Comparison of ENCODE assay signal across 8 cellular contexts in genomic region chr3:128878556-128879124, GRCh38. TPM values are rescaled to one million over a fixed set of nuclear protein-coding genes. Genes with fewer than 3 reads are reported as not detected.
DNase-seq lines count a peak whose midpoint lies in the region; ATAC-seq and TF ChIP-seq lines count a peak whose summit lies in the region.

No MANE protein-coding gene starts in this region.

- H3K4ac ChIP-seq in mesenchymal stem cell (ENCODE audit: low read depth in 1 of 2, low read length in 2 of 2): peak overlapping the region; percentile 62 to 94

- peak overlapping the region; percentile 78 to 97 (median 94) for H3K27ac ChIP-seq in BLaER1 treated with 17β-estradiol and CSF1 and Interleukin-3, amounts not matched to agents 10 nM and 100 nM
- H3K27ac ChIP-seq in SU-DHL-6 (ENCODE audit: low read depth, low read length): peak overlapping the region; percentile 56
- H3K27ac ChIP-seq in effector memory CD4-positive, alpha-beta T cell (ENCODE audit: insufficient read depth, low read length, poor library complexity, severe bottlenecking): peak overlapping the region; percentile 96
- H3K27ac ChIP-seq in mesenchymal stem cell (ENCODE audit: low read length, poor library complexity, severe bottlenecking): peak overlapping the region; percentile 78
- H3K27ac ChIP-seq in testis: peak overlapping the region; percentile 90 to 96

- H2AK5ac ChIP-seq in mesenchymal stem cell (ENCODE audit: low read length, severe bottlenecking): peak overlapping the region; percentile 46

- intact Hi-C loops in testis (cut with DNase I; ENCODE audit: low total_unique reads): no loop called here

- ATAC-seq in GM18519 (IDR thresholded peaks at IDR 0.05; ENCODE audit: low FRiP score, unreplicated experiment): peak; percentile 2
- ATAC-seq in HG03575 (IDR thresholded peaks at IDR 0.05; ENCODE audit: extremely low read depth, insufficient number of reproducible peaks, low FRiP score, unreplicated experiment): peak; percentile 18

- no peak for TF ChIP-seq POLR2A in testis (IDR thresholded peaks at IDR 0.05)

- H2AFZ ChIP-seq in SU-DHL-6 (ENCODE audit: low read depth, low read length, severe bottlenecking): peak overlapping the region; percentile 37
- H2AFZ ChIP-seq in mesenchymal stem cell (ENCODE audit: low read depth, low read length): no peak overlapping the region

- H3K79me1 ChIP-seq in mesenchymal stem cell (replicated peaks; ENCODE audit: low read length, poor library complexity, severe bottlenecking): peaks cover 20% of the 10 kb centered on the region

- peaks cover 0 to 16% (median 2%) of the 10 kb centered on the region in 11 experiments; a peak in 10 of 22 replicates for H4K20me1 ChIP-seq in BLaER1 treated with 17β-estradiol and CSF1 and Interleukin-3, amounts not matched to agents 10 nM and 100 nM
- no peaks in the 10 kb centered on the region for H4K20me1 ChIP-seq in SU-DHL-6 (ENCODE audit: low read depth, low read length)

- peak overlapping the region in 1 of 2 experiments; percentile 91 for H3K18ac ChIP-seq in mesenchymal stem cell (ENCODE audit: low read depth in 1 of 2, low read length in 2 of 2)

- no peaks in the 10 kb centered on the region for H3K9me2 ChIP-seq in SU-DHL-6 (replicated peaks; ENCODE audit: insufficient read depth, low read length)

- in situ Hi-C loops in GM13976 (cut with MboI; ENCODE audit: low sequenced_read_pairs, unreplicated experiment): no loop called here

- no peak overlapping the region for H4K91ac ChIP-seq in mesenchymal stem cell (ENCODE audit: low read length)

- H3K4me1 ChIP-seq in BLaER1 treated with 17β-estradiol and CSF1 and Interleukin-3, amounts not matched to agents 10 nM and 100 nM: peaks cover 41 to 56% (median 46%) of the 10 kb centered on the region in 10 experiments
- H3K4me1 ChIP-seq in effector memory CD4-positive, alpha-beta T cell (ENCODE audit: control insufficient read depth, insufficient read depth, low read length, poor library complexity, severe bottlenecking): peaks cover 22% of the 10 kb centered on the region
- H3K4me1 ChIP-seq in mesenchymal stem cell (ENCODE audit: control insufficient read depth, insufficient read depth, low read depth, low read length): peaks cover 9% of the 10 kb centered on the region
- peaks cover 25% of the 10 kb centered on the region for H3K4me1 ChIP-seq in testis

- no peak overlapping the region for H3K14ac ChIP-seq in mesenchymal stem cell (ENCODE audit: low read length in 2 of 2)

- no peaks in the 10 kb centered on the region for H3K9me3 ChIP-seq in BLaER1 treated with 17β-estradiol and CSF1 and Interleukin-3, amounts not matched to agents 10 nM and 100 nM (replicated peaks in 1 of 11)
- H3K9me3 ChIP-seq in SU-DHL-6 (ENCODE audit: insufficient read depth, low read length): no peaks in the 10 kb centered on the region
- H3K9me3 ChIP-seq in effector memory CD4-positive, alpha-beta T cell (ENCODE audit: control insufficient read depth, low read length): no peaks in the 10 kb centered on the region
- no peaks in the 10 kb centered on the region for H3K9me3 ChIP-seq in mesenchymal stem cell (ENCODE audit: control insufficient read depth, low read length)
- H3K9me3 ChIP-seq in testis: no peaks in the 10 kb centered on the region

- H3K27me3 ChIP-seq in BLaER1 treated with 17β-estradiol and CSF1 and Interleukin-3, amounts not matched to agents 10 nM and 100 nM: no peaks in the 10 kb centered on the region
- H3K27me3 ChIP-seq in SU-DHL-6 (ENCODE audit: low read length) (no peaks in the 10 kb centered on the region), mesenchymal stem cell (ENCODE audit: control insufficient read depth in 1 of 2, insufficient read depth in 1 of 2, low read length in 2 of 2) (peaks cover 0 to 14% of the 10 kb centered on the region in 2 experiments), testis (no peaks in the 10 kb centered on the region)
- no peaks in the 10 kb centered on the region for H3K27me3 ChIP-seq in effector memory CD4-positive, alpha-beta T cell (replicated peaks; ENCODE audit: control insufficient read depth, insufficient read depth, low read length, poor library complexity, severe bottlenecking)

- peak overlapping the region; percentile 60 for H2BK5ac ChIP-seq in mesenchymal stem cell (ENCODE audit: low read depth, low read length, poor library complexity, severe bottlenecking)

- peak overlapping the region; percentile 86 to 94 (median 91) for H3K9ac ChIP-seq in BLaER1 treated with 17β-estradiol and CSF1 and Interleukin-3, amounts not matched to agents 10 nM and 100 nM
- H3K9ac ChIP-seq in SU-DHL-6 (ENCODE audit: low read length) (peak overlapping the region; percentile 82), mesenchymal stem cell (ENCODE audit: low read length) (peak overlapping the region; percentile 96)

- H4K8ac ChIP-seq in mesenchymal stem cell (ENCODE audit: low read length): peak overlapping the region; percentile 54

- DNase-seq in effector memory CD4-positive, alpha-beta T cell: peak in 1 of 3 donors; percentile 9
- peak; percentile 87 for DNase-seq in mesenchymal stem cell
- DNase-seq in testis: peak; percentile 38
- DNase-seq in GM13976 (ENCODE audit: low spot score): no peak

- H3K23ac ChIP-seq in mesenchymal stem cell (ENCODE audit: low read length in 2 of 2): no peak overlapping the region

- H3K4me2 ChIP-seq in BLaER1 treated with 17β-estradiol and CSF1 and Interleukin-3, amounts not matched to agents 10 nM and 100 nM: peak overlapping the region; percentile 82 to 97 (median 95)
- peak overlapping the region; percentile 72 for H3K4me2 ChIP-seq in SU-DHL-6 (ENCODE audit: low read depth, low read length, poor library complexity, severe bottlenecking)
- H3K4me2 ChIP-seq in mesenchymal stem cell (ENCODE audit: low read length, poor library complexity, severe bottlenecking): peak overlapping the region; percentile 67

- no peak overlapping the region for H2BK15ac ChIP-seq in mesenchymal stem cell (ENCODE audit: low read depth, poor library complexity, severe bottlenecking)

- TF ChIP-seq CTCF in SU-DHL-6 (IDR thresholded peaks at IDR 0.05; ENCODE audit: insufficient read depth, low read length, poor library complexity, severe bottlenecking): no peak
- TF ChIP-seq CTCF in testis (IDR thresholded peaks at IDR 0.05): no peak
- TF ChIP-seq CTCF in GM13976 (IDR thresholded peaks at IDR 0.05; ENCODE audit: borderline replicate concordance, control extremely low read depth, extremely low read depth, insufficient read depth, missing control alignments): no peak

- H3K4me3 ChIP-seq in BLaER1 treated with 17β-estradiol and CSF1 and Interleukin-3, amounts not matched to agents 10 nM and 100 nM: peak overlapping the region; percentile 69 to 92 (median 80)
- peak overlapping the region; percentile 85 for H3K4me3 ChIP-seq in SU-DHL-6 (ENCODE audit: insufficient read depth, low read length, poor library complexity, severe bottlenecking)
- H3K4me3 ChIP-seq in effector memory CD4-positive, alpha-beta T cell (ENCODE audit: insufficient read depth, low read depth, low read length, poor library complexity, severe bottlenecking): peak overlapping the region; percentile 77
- peak overlapping the region in 1 of 2 experiments; percentile 91 for H3K4me3 ChIP-seq in mesenchymal stem cell (ENCODE audit: insufficient read depth in 1 of 2, low read depth in 1 of 2, low read length in 2 of 2)
- H3K4me3 ChIP-seq in testis: peak overlapping the region; percentile 85 to 89

- peaks cover 51% of the 10 kb centered on the region for H3K79me2 ChIP-seq in SU-DHL-6 (ENCODE audit: insufficient read depth, low read length)

- peaks cover 9% of the 10 kb centered on the region; the same call in 1 of the 2 replicates for H3F3A ChIP-seq in SU-DHL-6 (ENCODE audit: insufficient read depth)

- H2BK12ac ChIP-seq in mesenchymal stem cell (ENCODE audit: low read length in 2 of 2): no peak overlapping the region

- 3% methylated on average over 14 of the region's 14 CpGs for WGBS in mesenchymal stem cell
- 0% methylated on average over 14 of the region's 14 CpGs for WGBS in testis, 2 donors

- peak overlapping the region; percentile 50 for H2BK120ac ChIP-seq in mesenchymal stem cell (ENCODE audit: low read depth, low read length)

- peaks cover 14 to 34% (median 26%) of the 10 kb centered on the region in 11 experiments for H3K36me3 ChIP-seq in BLaER1 treated with 17β-estradiol and CSF1 and Interleukin-3, amounts not matched to agents 10 nM and 100 nM
- no peaks in the 10 kb centered on the region for H3K36me3 ChIP-seq in SU-DHL-6 (ENCODE audit: low read length)
- no peaks in the 10 kb centered on the region for H3K36me3 ChIP-seq in effector memory CD4-positive, alpha-beta T cell (ENCODE audit: control insufficient read depth, insufficient read depth, low read length)
- H3K36me3 ChIP-seq in mesenchymal stem cell (ENCODE audit: control insufficient read depth in 1 of 2, insufficient read depth in 2 of 2, low read depth in 1 of 2, low read length in 2 of 2): peaks cover 0 to 21% of the 10 kb centered on the region in 2 experiments
- H3K36me3 ChIP-seq in testis (ENCODE audit: low read depth, missing control alignments): no peaks in the 10 kb centered on the region

RNA-seq across cellular contexts. Expression of gene ACAD9, which starts 0.8 kb away (rescaled TPM):
- polyA plus RNA-seq in mesenchymal stem cell (2013, experiment 1 of 2): 25.3 TPM
- 26.9 TPM for polyA plus RNA-seq in mesenchymal stem cell (2013, experiment 2 of 2)
- total RNA-seq in testis: 10 to 100 TPM; 80.4 to 80.6 TPM
- 49.5 TPM for polyA plus RNA-seq in testis (ENCODE audit: insufficient read depth, low read depth, low replicate concordance)
